ENCODE assay signal across 8 cellular contexts in genomic region chr20:10171864-10172751, GRCh38. TPM values are rescaled to one million over a fixed set of nuclear protein-coding genes. Genes with fewer than 3 reads are reported as not detected.
DNase-seq lines count a peak whose midpoint lies in the region; ATAC-seq and TF ChIP-seq lines count a peak whose summit lies in the region.

No MANE protein-coding gene starts in this region.

- no peak overlapping the region for H3K9ac ChIP-seq in iPS-15b (ENCODE audit: low read depth, low read length)

- H3K4me3 ChIP-seq in ascending aorta (peak overlapping the region; percentile 63 to 70), iPS-15b (ENCODE audit: low read depth, low read length) (peak overlapping the region; percentile 53)

- DNase-seq in activated gamma-delta T cell treated with Interleukin-2 at 50 U/mL for 16 hours: peak; percentile 4
- DNase-seq in activated gamma-delta T cell (lab: John Stamatoyannopoulos, UW): no peak
- DNase-seq in NOMO-1 treated with DMSO at 0.1 percent for 48 hours (lab: John Stamatoyannopoulos, UW; ENCODE audit: unreplicated experiment): peak; percentile 36
- DNase-seq in ascending aorta (ENCODE audit: low spot score in 2 of 2): peak; percentile 15 to 79
- DNase-seq in sciatic nerve (ENCODE audit: low spot score): no peak
- DNase-seq in GM13977 (ENCODE audit: low spot score): no peak

- intact Hi-C loops in ascending aorta (cut with DNase I): loop anchor here (2.0 to 5.0 kb wide), 2 partner anchors 47 to 255 kb away; partner anchors contain the start of gene SNAP25
- intact Hi-C loops in sciatic nerve (cut with DNase I): no loop called here

- peak in 1 of 3 experiments; percentile 31 for TF ChIP-seq CTCF in ascending aorta (IDR thresholded peaks at IDR 0.05)
- no peak for TF ChIP-seq CTCF in GM13977 (IDR thresholded peaks at IDR 0.05; ENCODE audit: extremely low read depth, insufficient read depth, missing control alignments)

- H3K27me3 ChIP-seq in ascending aorta (no peaks in the 10 kb centered on the region), iPS-15b (ENCODE audit: control insufficient read depth, insufficient read depth, low read length) (peaks cover 32% of the 10 kb centered on the region)

- H3K36me3 ChIP-seq in ascending aorta (no peaks in the 10 kb centered on the region), iPS-15b (ENCODE audit: control insufficient read depth, insufficient read depth, low read length) (no peaks in the 10 kb centered on the region)

- in situ Hi-C loops in GM13977 (cut with MboI; ENCODE audit: low pct_unique_long_range_greater_than_20kb, low sequenced_read_pairs, unreplicated experiment): no loop called here

- ATAC-seq in sciatic nerve: peak; percentile 48
- no peak for ATAC-seq in HG03432 (IDR thresholded peaks at IDR 0.05; ENCODE audit: unreplicated experiment)

- peaks cover 0 to 4% of the 10 kb centered on the region in 2 donors for H3K4me1 ChIP-seq in ascending aorta
- no peaks in the 10 kb centered on the region for H3K4me1 ChIP-seq in iPS-15b (ENCODE audit: control insufficient read depth, insufficient read depth, low read length)

- H3K9me3 ChIP-seq in ascending aorta: no peaks in the 10 kb centered on the region
- no peaks in the 10 kb centered on the region for H3K9me3 ChIP-seq in iPS-15b (ENCODE audit: control insufficient read depth, insufficient read depth, low read length)

- H3K27ac ChIP-seq in ascending aorta: peak overlapping the region; percentile 37 to 38

RNA-seq across cellular contexts. Expression of gene SNAP25, which starts 46.5 kb away (rescaled TPM):
- total RNA-seq in ascending aorta: 0.43 TPM
- total RNA-seq in sciatic nerve: 2.5 TPM

Comparison
In these comparisons a context has a peak if more than half of its experiments do, and no peak if none do; other contexts are left out.
1. DNase-seq: peak in activated gamma-delta T cell treated with Interleukin-2 at 50 U/mL for 16 hours (single experiment), NOMO-1 treated with DMSO at 0.1 percent for 48 hours (single experiment) and ascending aorta (2 of 2); none in activated gamma-delta T cell (single experiment), sciatic nerve (single experiment) and GM13977 (single experiment).